ENCODE assay signal across 1 cellular context in genomic region chr21:38297193-38297592, GRCh38.
TF ChIP-seq lines count a peak whose summit lies in the region.

No MANE protein-coding gene starts in this region.

TF ChIP-seq in H1, 55 proteins besides CTCF, POLR2A, EP300 and RAD21 (continued from another document):
- TF ChIP-seq CHD7 (IDR thresholded peaks at IDR 0.05; ENCODE audit: insufficient replicate concordance, low read length) (no peak), NRF1 (IDR thresholded peaks at IDR 0.05; ENCODE audit: low read depth, low read length) (no peak), SIN3A (conservative IDR thresholded peaks at IDR 0.05 in 1 of 2, IDR thresholded peaks at IDR 0.05 in 1 of 2; ENCODE audit: low read depth in 1 of 2, low read length in 2 of 2) (no peak), E2F6 (IDR thresholded peaks at IDR 0.05) (no peak), ASH2L (IDR thresholded peaks at IDR 0.05; ENCODE audit: low read length) (no peak), CHD1 (IDR thresholded peaks at IDR 0.05; ENCODE audit: low read depth, low read length) (no peak), NANOG (IDR thresholded peaks at IDR 0.05; ENCODE audit: insufficient read depth, low read depth, low read length, poor library complexity, severe bottlenecking) (no peak), JUN (IDR thresholded peaks at IDR 0.05; ENCODE audit: low read depth, low read length) (no peak), KDM1A (IDR thresholded peaks at IDR 0.05; ENCODE audit: borderline replicate concordance, low read length) (no peak), KDM4A (IDR thresholded peaks at IDR 0.05; ENCODE audit: low read depth, low read length, severe bottlenecking) (no peak), RFX5 (IDR thresholded peaks at IDR 0.05; ENCODE audit: borderline replicate concordance, low read depth, low read length) (no peak), PHF8 (conservative IDR thresholded peaks at IDR 0.05; ENCODE audit: low read depth, low read length) (no peak), ATF2 (IDR thresholded peaks at IDR 0.05; ENCODE audit: low read length) (no peak), SP2 (IDR thresholded peaks at IDR 0.05; ENCODE audit: low read length) (no peak), ZNF274 (IDR thresholded peaks at IDR 0.05; ENCODE audit: borderline replicate concordance, extremely low read depth, low read length) (no peak)
